1 cellular context compared by ENCODE assay signal in the genomic region with DNA sequence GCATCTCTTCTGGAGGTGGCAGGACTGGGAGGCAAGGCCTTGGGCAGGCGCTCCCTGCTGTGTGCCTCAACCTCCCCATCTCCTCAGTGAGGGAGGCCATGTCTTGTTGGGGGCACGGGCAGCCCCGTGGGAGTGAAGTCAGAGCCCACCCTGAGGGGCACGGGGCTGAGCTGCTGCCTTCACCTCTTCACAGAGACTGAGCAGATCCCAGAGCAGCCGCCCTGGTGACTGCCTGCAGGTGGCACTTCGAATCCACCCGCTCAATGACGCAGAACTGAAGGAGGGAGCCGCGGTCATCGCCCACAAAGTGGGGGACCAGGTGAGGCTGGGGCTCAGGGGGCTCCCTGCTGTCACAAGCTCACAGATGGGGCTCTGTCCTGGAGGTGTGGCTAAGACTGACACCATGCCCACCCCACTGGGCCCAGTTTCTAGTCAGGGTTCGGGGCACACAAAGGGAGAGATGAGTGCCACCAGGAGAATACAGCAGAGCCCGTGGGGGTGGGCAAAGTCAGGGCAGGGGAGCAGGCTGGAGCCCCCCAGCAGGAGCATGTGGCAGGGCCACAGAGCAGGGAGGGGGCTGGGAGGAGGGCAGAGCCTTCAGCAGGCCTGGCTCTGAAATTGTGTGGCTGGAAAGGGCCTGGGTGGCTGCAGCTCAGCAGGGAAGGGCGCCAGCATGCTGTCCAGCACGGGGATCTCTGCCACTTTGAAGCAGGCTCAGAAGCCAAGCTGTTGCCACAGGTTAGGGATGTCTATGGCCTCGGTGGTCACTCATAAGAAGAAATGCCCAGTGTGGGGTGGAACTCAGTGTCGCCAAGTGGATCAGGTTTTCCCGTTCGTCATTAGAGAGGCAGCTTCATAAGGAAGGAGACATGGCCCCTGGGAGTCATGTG.
TF ChIP-seq lines count a peak whose summit lies in the region.

No MANE protein-coding gene starts in this region.

TF ChIP-seq in WTC11, 78 proteins besides CTCF, POLR2A, EP300 and RAD21 (continued from another document):
- TF ChIP-seq, protein P1, sequence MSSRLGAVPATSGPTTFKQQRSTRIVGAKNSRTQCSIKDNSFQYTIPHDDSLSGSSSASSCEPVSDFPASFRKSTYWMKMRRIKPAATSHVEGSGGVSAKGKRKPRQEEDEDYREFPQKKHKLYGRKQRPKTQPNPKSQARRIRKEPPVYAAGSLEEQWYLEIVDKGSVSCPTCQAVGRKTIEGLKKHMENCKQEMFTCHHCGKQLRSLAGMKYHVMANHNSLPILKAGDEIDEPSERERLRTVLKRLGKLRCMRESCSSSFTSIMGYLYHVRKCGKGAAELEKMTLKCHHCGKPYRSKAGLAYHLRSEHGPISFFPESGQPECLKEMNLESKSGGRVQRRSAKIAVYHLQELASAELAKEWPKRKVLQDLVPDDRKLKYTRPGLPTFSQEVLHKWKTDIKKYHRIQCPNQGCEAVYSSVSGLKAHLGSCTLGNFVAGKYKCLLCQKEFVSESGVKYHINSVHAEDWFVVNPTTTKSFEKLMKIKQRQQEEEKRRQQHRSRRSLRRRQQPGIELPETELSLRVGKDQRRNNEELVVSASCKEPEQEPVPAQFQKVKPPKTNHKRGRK (CRISPR knock-in tag; IDR thresholded peaks at IDR 0.05; ENCODE audit: borderline replicate concordance) = no peak
- no peak for TF ChIP-seq EMX1 (CRISPR knock-in tag; IDR thresholded peaks at IDR 0.05)
- TF ChIP-seq, protein P2, sequence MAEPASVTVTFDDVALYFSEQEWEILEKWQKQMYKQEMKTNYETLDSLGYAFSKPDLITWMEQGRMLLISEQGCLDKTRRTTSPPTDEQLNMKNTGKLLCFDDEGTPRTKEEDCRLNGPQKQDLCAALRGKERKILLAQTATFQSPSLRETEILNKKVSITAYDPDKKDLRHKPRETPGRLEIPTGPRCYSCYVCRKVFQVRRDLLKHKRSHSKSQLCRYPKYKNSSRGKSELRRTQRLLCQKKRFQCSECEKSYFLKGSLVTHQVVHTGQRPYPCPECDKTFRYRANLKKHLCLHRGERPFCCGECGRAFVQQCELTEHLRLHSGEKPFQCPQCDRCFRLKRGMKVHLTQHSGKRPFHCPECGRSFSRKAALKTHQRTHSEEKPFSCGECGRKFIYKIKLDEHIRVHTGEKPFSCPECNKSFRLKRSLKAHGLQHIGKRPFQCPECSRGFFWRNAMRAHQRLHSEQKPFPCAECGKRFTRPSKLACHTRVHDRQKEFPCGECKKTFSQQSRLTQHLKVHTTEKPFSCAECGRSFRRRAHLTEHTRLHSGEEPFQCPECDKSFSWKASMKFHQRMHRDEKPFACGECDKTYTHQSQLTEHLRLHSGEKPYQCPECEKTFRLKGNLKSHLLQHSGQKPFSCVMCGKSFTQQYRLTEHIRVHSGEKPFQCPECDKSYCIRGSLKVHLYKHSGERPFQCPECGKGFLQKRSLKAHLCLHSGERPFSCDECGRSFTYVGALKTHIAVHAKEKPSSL (CRISPR knock-in tag; conservative IDR thresholded peaks at IDR 0.05) = no peak
- no peak for TF ChIP-seq E2F5 (CRISPR knock-in tag; IDR thresholded peaks at IDR 0.05)
- TF ChIP-seq, protein P3, sequence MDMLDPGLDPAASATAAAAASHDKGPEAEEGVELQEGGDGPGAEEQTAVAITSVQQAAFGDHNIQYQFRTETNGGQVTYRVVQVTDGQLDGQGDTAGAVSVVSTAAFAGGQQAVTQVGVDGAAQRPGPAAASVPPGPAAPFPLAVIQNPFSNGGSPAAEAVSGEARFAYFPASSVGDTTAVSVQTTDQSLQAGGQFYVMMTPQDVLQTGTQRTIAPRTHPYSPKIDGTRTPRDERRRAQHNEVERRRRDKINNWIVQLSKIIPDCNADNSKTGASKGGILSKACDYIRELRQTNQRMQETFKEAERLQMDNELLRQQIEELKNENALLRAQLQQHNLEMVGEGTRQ (CRISPR knock-in tag; IDR thresholded peaks at IDR 0.05) = no peak
- TF ChIP-seq MYBL2 (CRISPR knock-in tag; IDR thresholded peaks at IDR 0.05) = no peak
